Comparison of ENCODE assay signal across 9 cellular contexts in genomic region chr20:33791959-33792597, GRCh38. TPM values are rescaled to one million over a fixed set of nuclear protein-coding genes. Genes with fewer than 3 reads are reported as not detected.
DNase-seq lines count a peak whose midpoint lies in the region; ATAC-seq, FAIRE-seq and TF ChIP-seq lines count a peak whose summit lies in the region.
"Had no signal": no experiment of that assay in that cellular context is flagged by ENCODE, and none has a peak within 500 bp of the region (broad histone marks: within the 10 kb centered on the region; RNA-seq: fewer than 3 reads in every experiment).

No MANE protein-coding gene starts in this region.

- TF ChIP-seq CTCF in HCT116 (IDR thresholded peaks at IDR 0.05 in 2 of 3, conservative IDR thresholded peaks at IDR 0.05 in 1 of 3; ENCODE audit: borderline replicate concordance in 1 of 3, insufficient read depth in 1 of 3, low read depth in 2 of 3, low read length in 2 of 3) (peak; percentile 55 to 95 (median 87); a peak in 5 of 6 replicates), WI38 (IDR thresholded peaks at IDR 0.05; ENCODE audit: low read depth, low read length) (peak; percentile 85), bronchial epithelial cell (IDR thresholded peaks at IDR 0.05; ENCODE audit: insufficient read depth, low read length, severe bottlenecking) (peak; percentile 63), HepG2 (CRISPR knock-in tag; IDR thresholded peaks at IDR 0.05) (peak; percentile 99)

- DNase-seq in AG08395 (ENCODE audit: low spot score), result peak; percentile 41
- no peak for DNase-seq in HCT116 (ENCODE audit: low read depth, low spot score)
- no peak for DNase-seq in bronchial epithelial cell (ENCODE audit: low read depth)
- peak; percentile 61 for DNase-seq in HepG2 (ENCODE audit: low spot score)
- DNase-seq in stimulated activated CD8-positive, alpha-beta memory T cell treated with anti-CD3 and anti-CD28 coated beads, Interleukin-7, amount 100 ng/mL, for 24 hours (ENCODE audit: low read depth), result peak; percentile 16
- DNase-seq in COR-L47 (lab: John Stamatoyannopoulos, UW), result no peak

- peaks cover 0 to 3% of the 10 kb centered on the region in 2 experiments; a peak in 1 of 4 replicates for H3K36me3 ChIP-seq in HCT116 (ENCODE audit: control insufficient read depth in 1 of 2, insufficient read depth in 2 of 2, low read length in 2 of 2)
- H3K36me3 ChIP-seq in bronchial epithelial cell (ENCODE audit: control insufficient read depth, insufficient read depth, low read length), result peaks cover 1% of the 10 kb centered on the region
- H3K36me3 ChIP-seq in HepG2 (replicated peaks in 1 of 2; ENCODE audit: control insufficient read depth in 1 of 2, insufficient read depth in 2 of 2, low read length in 2 of 2), result no peaks in the 10 kb centered on the region

- H3K4me1 ChIP-seq in HCT116 (ENCODE audit: control insufficient read depth in 1 of 2, insufficient read depth in 2 of 2, low read length in 2 of 2), result peaks cover 64 to 94% of the 10 kb centered on the region in 2 experiments
- peaks cover 43% of the 10 kb centered on the region for H3K4me1 ChIP-seq in HepG2 (ENCODE audit: insufficient read depth, low read length)

- H3K9me3 ChIP-seq in HCT116 (ENCODE audit: control insufficient read depth in 1 of 2, insufficient read depth in 1 of 2, low read depth in 1 of 2, low read length in 2 of 2) (no peaks in the 10 kb centered on the region), HepG2 (ENCODE audit: low read length) (no peaks in the 10 kb centered on the region)

- no peak for FAIRE-seq in bronchial epithelial cell (lab: Jason Lieb, UNC)
- FAIRE-seq in HepG2 (lab: Jason Lieb, UNC), result peak; percentile 48
- FAIRE-seq: frontal cortex had no signal

- in situ Hi-C loops in HepG2 (cut with HindIII; ENCODE audit: extremely low pct_ligation_motif_present, low pct_unique_long_range_greater_than_20kb), result no loop called here

- TF ChIP-seq POLR2A in HCT116 (IDR thresholded peaks at IDR 0.05; ENCODE audit: borderline replicate concordance, extremely low read depth, insufficient read depth, insufficient read length), result no peak
- TF ChIP-seq POLR2A in HepG2 (IDR thresholded peaks at IDR 0.05; ENCODE audit: insufficient read depth in 1 of 2, low read depth in 2 of 2, low read length in 2 of 2), result no peak

- H3K9me2 ChIP-seq in HCT116 (ENCODE audit: insufficient read depth), result no peaks in the 10 kb centered on the region

- H3K4me2 ChIP-seq in HCT116 (ENCODE audit: low read length) (no peak overlapping the region), HepG2 (ENCODE audit: low read depth, low read length) (0 out of 2 replicates have a peak overlapping the region, but pooled peaks have one; percentile 8)

- intact Hi-C loops in HCT116 (cut with micrococcal nuclease), result loop anchor here (10.0 kb wide), 1 partner anchor 273 kb away; no protein-coding TSS in a partner anchor
- intact Hi-C loops in HepG2 (cut with micrococcal nuclease; ENCODE audit: unreplicated experiment), result loop anchor here (2.0 to 10.0 kb wide), 4 partner anchors 50 to 337 kb away; no protein-coding TSS in a partner anchor

- H3K4me3 ChIP-seq in HCT116 (replicated peaks in 1 of 2; ENCODE audit: low read depth in 1 of 2, low read length in 2 of 2) (no peak overlapping the region), WI38 (ENCODE audit: low read depth, low read length) (no peak overlapping the region), bronchial epithelial cell (ENCODE audit: low read depth, low read length) (no peak overlapping the region), HepG2 (replicated peaks in 1 of 3; ENCODE audit: insufficient read depth in 1 of 3, low read depth in 2 of 3, low read length in 3 of 3) (no peak overlapping the region)

- ATAC-seq in HCT116, result peak; percentile 11; the same call in 1 of the 2 replicates
- ATAC-seq in HepG2, result peak; percentile 63
- ATAC-seq in GM18867 (IDR thresholded peaks at IDR 0.05; ENCODE audit: unreplicated experiment), result no peak

- H3K79me2 ChIP-seq in HCT116 (ENCODE audit: insufficient read depth, low read length) (no peaks in the 10 kb centered on the region), HepG2 (ENCODE audit: insufficient read depth, low read length) (no peaks in the 10 kb centered on the region)

- H4K20me1 ChIP-seq in HCT116 (ENCODE audit: insufficient read depth) (no peaks in the 10 kb centered on the region), HepG2 (ENCODE audit: insufficient read depth, low read length) (no peaks in the 10 kb centered on the region)

- H2AFZ ChIP-seq in HCT116 (ENCODE audit: low read depth, low read length, poor library complexity, severe bottlenecking) (no peak overlapping the region), HepG2 (ENCODE audit: low read length) (no peak overlapping the region)

- WGBS in HepG2 (ENCODE audit: low lambda C conversion rate), result 36% methylated on average over 13 of the region's 13 CpGs

- POLR2A ChIA-PET in HCT116 (lab: Charles Lee) (no interaction called here), HepG2 (lab: Yijun Ruan, JAX) (interaction anchor here (1.3 to 6.0 kb wide), 3 partner anchors 20 to 201 kb away, joined by 3 to 35 read pairs (median 5); partner anchors contain the start of gene CHMP4B)

- TF ChIP-seq EP300 in HepG2 (IDR thresholded peaks at IDR 0.05; ENCODE audit: low read depth in 2 of 2, low read length in 2 of 2) (no peak), HepG2 (CRISPR knock-in tag; IDR thresholded peaks at IDR 0.05; ENCODE audit: borderline replicate concordance) (no peak; the same call in 1 of the 2 replicates)

- H3K27me3 ChIP-seq in HCT116 (ENCODE audit: insufficient read depth, low read length), result no peaks in the 10 kb centered on the region
- no peaks in the 10 kb centered on the region for H3K27me3 ChIP-seq in bronchial epithelial cell (ENCODE audit: control insufficient read depth, insufficient read depth, low read length)
- 0 out of 5 replicates have a peak, but pooled peaks cover 0 to 5% of the 10 kb centered on the region in 2 experiments for H3K27me3 ChIP-seq in HepG2 (ENCODE audit: control insufficient read depth in 1 of 2, insufficient read depth in 2 of 2, low read length in 2 of 2)

- TF ChIP-seq RAD21 in HCT116 (IDR thresholded peaks at IDR 0.05; ENCODE audit: low read depth), result peak; percentile 83
- peak; percentile 96 for TF ChIP-seq RAD21 in HepG2 (CRISPR knock-in tag; IDR thresholded peaks at IDR 0.05)

- H3K9ac ChIP-seq in HCT116 (ENCODE audit: low read length) (no peak overlapping the region), HepG2 (ENCODE audit: insufficient read depth, low read depth, low read length) (no peak overlapping the region)

- no TSS peak for BruUV-seq in HCT116 (replicated peaks; lab: Mats Ljungman, UMichigan)
- BruUV-seq in HepG2 (replicated peaks; lab: Mats Ljungman, UMichigan), result no TSS peak

- CTCF ChIA-PET in HCT116 (lab: Charles Lee), result interaction anchor here (0.9 to 1.3 kb wide), 9 partner anchors 9 to 398 kb away, joined by 3 to 7 read pairs (median 4); partner anchors contain the start of gene CHMP4B
- CTCF ChIA-PET in HepG2 (lab: Yijun Ruan, JAX; ENCODE audit: low intra/inter-chr PET ratio, low total read pairs), result interaction anchor here (1.1 to 1.7 kb wide), 3 partner anchors 71 to 278 kb away, joined by 3 to 8 read pairs (median 5); no protein-coding TSS in a partner anchor

- RAD21 ChIA-PET in HCT116 (lab: Charles Lee; ENCODE audit: low non-redundant PET in 1 of 2, low total read pairs in 2 of 2, uncharacterized antibody in 2 of 2, unreplicated experiment in 2 of 2), result interaction anchor here in 1 of 2 experiments (0.9 kb wide), 1 partner anchor 201 kb away, joined by 3 read pairs; the partner anchor contains the start of gene RALY

- no peak overlapping the region for H3K27ac ChIP-seq in HCT116 (ENCODE audit: low read depth, low read length)
- H3K27ac ChIP-seq in HepG2 (ENCODE audit: extremely low read length, insufficient read depth, low read length), result no peak overlapping the region

TF ChIP-seq in HCT116, 20 proteins besides CTCF, POLR2A, EP300 and RAD21 (continues in another document):
- TF ChIP-seq FOSL1 (IDR thresholded peaks at IDR 0.05; ENCODE audit: low read depth) (no peak), ZNF274 (IDR thresholded peaks at IDR 0.05; ENCODE audit: low read depth, low read length) (no peak), ZFX (IDR thresholded peaks at IDR 0.05) (no peak), ELF1 (IDR thresholded peaks at IDR 0.05; ENCODE audit: borderline replicate concordance, low read depth) (no peak), SIN3A (IDR thresholded peaks at IDR 0.05; ENCODE audit: low read depth) (no peak)

TF ChIP-seq in HepG2, 621 proteins besides CTCF, POLR2A, EP300 and RAD21 (continues in another document):
- TF ChIP-seq FOXC1 (CRISPR knock-in tag; IDR thresholded peaks at IDR 0.05; ENCODE audit: borderline replicate concordance), result 0 out of 2 replicates have a peak, but pooled peaks have one; percentile 33

RNA-seq across cellular contexts. Expression of gene CHMP4B, which starts 19.1 kb away (rescaled TPM):
- total RNA-seq in HCT116 (2021; ENCODE audit: unreplicated experiment) (56.9 TPM), bronchial epithelial cell (30.5 and 48.5 TPM in 2 replicates), HepG2 (2016; rRNA removed; fragmentation: Illumina TruSeq; extraction: Trizol) (40.1 and 55.7 TPM in 2 replicates)
- 62.1 and 65.3 TPM in 2 replicates for polyA plus RNA-seq in HCT116 (2012)
- total RNA-seq in HepG2 (2016; cell fraction: cytosol; rRNA removed; fragmentation: Illumina TruSeq; extraction: Trizol; ENCODE audit: low read depth), result 21.5 and 22.5 TPM in 2 replicates
- 38.1 and 49.5 TPM in 2 replicates for total RNA-seq in HepG2 (2016; cell fraction: insoluble cytoplasmic fraction; rRNA removed; fragmentation: Illumina TruSeq; extraction: Trizol)
- total RNA-seq in HepG2 (2016; cell fraction: membrane; rRNA removed; fragmentation: Illumina TruSeq; extraction: Trizol), result 48.4 and 51.3 TPM in 2 replicates
- 20.3 and 20.7 TPM in 2 replicates for total RNA-seq in HepG2 (2016; cell fraction: nucleus; rRNA removed; fragmentation: Illumina TruSeq; extraction: Trizol)
- polyA plus RNA-seq in HepG2 (2011; rRNA removed), result 45.6 and 53.3 TPM in 2 replicates
- polyA plus RNA-seq in HepG2 (2011; cell fraction: cytosol; rRNA removed), result 41.0 and 57.4 TPM in 2 replicates
- polyA plus RNA-seq in HepG2 (2011; cell fraction: nucleus; rRNA removed), result 16.8 and 22.7 TPM in 2 replicates
- 89.7 and 106 TPM in 2 replicates for polyA plus RNA-seq in HepG2 (2012)
- 70.9 and 93.4 TPM in 2 replicates for polyA plus RNA-seq in HepG2 (2016; cell fraction: cytosol; fragmentation: Illumina TruSeq; extraction: Trizol; ENCODE audit: low read depth)
- polyA plus RNA-seq in HepG2 (2016; cell fraction: insoluble cytoplasmic fraction; fragmentation: Illumina TruSeq; extraction: Trizol; ENCODE audit: low read depth), result 148 and 160 TPM in 2 replicates
- polyA plus RNA-seq in HepG2 (2016; cell fraction: membrane; fragmentation: Illumina TruSeq; extraction: Trizol; ENCODE audit: low read depth), result 107 and 129 TPM in 2 replicates
- polyA plus RNA-seq in HepG2 (2016; cell fraction: nucleus; fragmentation: Illumina TruSeq; extraction: Trizol; ENCODE audit: insufficient read depth, low read depth), result 88.7 and 93.2 TPM in 2 replicates
- polyA minus RNA-seq in HepG2 (2011; rRNA and poly(A)+ RNA removed; ENCODE audit: low replicate concordance), result 12.1 and 18.5 TPM in 2 replicates
- 23.5 and 28.2 TPM in 2 replicates for polyA minus RNA-seq in HepG2 (2011; cell fraction: cytosol; rRNA and poly(A)+ RNA removed)
- polyA minus RNA-seq in HepG2 (2011; cell fraction: nucleus; rRNA and poly(A)+ RNA removed), result 9.5 and 11.8 TPM in 2 replicates

Comparison
In these comparisons a context has a peak if more than half of its experiments do, and no peak if none do; other contexts are left out.
1. DNase-seq: peak in AG08395 (single experiment), HepG2 (single experiment) and stimulated activated CD8-positive, alpha-beta memory T cell treated with anti-CD3 and anti-CD28 coated beads, Interleukin-7, amount 100 ng/mL, for 24 hours (single experiment); none in HCT116 (single experiment), bronchial epithelial cell (single experiment) and COR-L47 (single experiment).
2. Peak in every context shown above with its lines, with median percentiles within 50 percentile points of each other: CTCF ChIP-seq.